Comparison of ENCODE assay signal across 20 cellular contexts in genomic region chr7:43249808-43250145, GRCh38.
DNase-seq lines count a peak whose midpoint lies in the region; ATAC-seq and TF ChIP-seq lines count a peak whose summit lies in the region.
"Had no signal": no experiment of that assay in that cellular context is flagged by ENCODE, and none has a peak within 500 bp of the region (broad histone marks: within the 10 kb centered on the region; RNA-seq: fewer than 3 reads in every experiment).

No MANE protein-coding gene starts in this region.

- 35 to 37% methylated on average over 9 of the region's 9 CpGs for WGBS in GM23248 (ENCODE audit: low coverage in 1 of 2, low lambda C conversion rate in 2 of 2, missing lambda C conversion rate in 2 of 2), 2 experiments

- H3F3A ChIP-seq in GM23248 (ENCODE audit: insufficient read depth), result peaks cover 17% of the 10 kb centered on the region; the same call in 1 of the 2 replicates

- no peaks in the 10 kb centered on the region for H3K9me2 ChIP-seq in GM23248 (ENCODE audit: insufficient read depth)

- no peaks in the 10 kb centered on the region for H3K27me3 ChIP-seq in GM23248 (replicated peaks; ENCODE audit: insufficient read depth)
- no peaks in the 10 kb centered on the region for H3K27me3 ChIP-seq in thoracic aorta (replicated peaks; ENCODE audit: insufficient read depth)
- H3K27me3 ChIP-seq: colonic mucosa had no signal

- in situ Hi-C loops in GM23248 (cut with MboI), result loop anchor here (10.0 kb wide), 1 partner anchor 305 kb away; no protein-coding TSS in a partner anchor

- peak overlapping the region; percentile 82 for H3K9ac ChIP-seq in GM23248
- H3K9ac ChIP-seq: parathyroid adenoma had no signal

- H3K4me3 ChIP-seq in GM23248 (peak overlapping the region; percentile 74), fibroblast of villous mesenchyme (ENCODE audit: low read depth, low read length) (peak overlapping the region; percentile 59), thoracic aorta (peak overlapping the region; percentile 54)

- peak overlapping the region; percentile 88 for H3K4me2 ChIP-seq in GM23248 (ENCODE audit: unreplicated experiment)

- peak overlapping the region; percentile 88 for H2AFZ ChIP-seq in GM23248
- H2AFZ ChIP-seq: parathyroid adenoma had no signal

- no peaks in the 10 kb centered on the region for H3K36me3 ChIP-seq in GM23248 (ENCODE audit: low read depth)
- H3K36me3 ChIP-seq in thoracic aorta, result no peaks in the 10 kb centered on the region
- H3K36me3 ChIP-seq: colonic mucosa had no signal

- ATAC-seq in thoracic aorta (ENCODE audit: insufficient number of reproducible peaks, low FRiP score, low read depth), result no peak
- ATAC-seq: stimulated activated memory B cell treated with anti-CD40 and anti-IgM and Interleukin-4, amounts not matched to agents 10 μg/mL and 1 μg/mL and 100 μg/mL, for 72 hours had no signal

- no peaks in the 10 kb centered on the region for H4K20me1 ChIP-seq in GM23248 (ENCODE audit: insufficient read depth)

- no peak for TF ChIP-seq CTCF in fibroblast of villous mesenchyme (IDR thresholded peaks at IDR 0.05; ENCODE audit: insufficient read depth, low read depth, low read length)
- TF ChIP-seq CTCF in thoracic aorta (IDR thresholded peaks at IDR 0.05), result no peak

- H3K27ac ChIP-seq in GM23248, result peak overlapping the region; percentile 76
- no peak overlapping the region for H3K27ac ChIP-seq in thoracic aorta
- H3K27ac ChIP-seq: parathyroid adenoma had no signal

- DNase-seq in GM23248 (peak; percentile 46), amniotic epithelial cell (ENCODE audit: low read depth) (peak; percentile 59), fibroblast of villous mesenchyme (ENCODE audit: low read depth) (no peak), thoracic aorta (ENCODE audit: low spot score) (no peak), dermis blood vessel endothelial cell (no peak), foreskin melanocyte (no peak), UCSD-AML1 (lab: John Stamatoyannopoulos, UW; ENCODE audit: unreplicated experiment) (no peak)
- DNase-seq in activated CD8-positive, alpha-beta memory T cell treated with anti-CD3 and anti-CD28 coated beads, Interleukin-2, amount 50 U/mL, for 4 hours, result no peak
- DNase-seq: activated CD4-positive, alpha-beta T cell treated with anti-CD3 and anti-CD28 coated beads for 4 hours; DMS79 treated with DMSO at 0.1 percent for 48 hours; H9; Kasumi-1; naive B cell; NCI-H1048; NCI-H2029; NCI-H446 treated with DMSO at 0.1 percent for 48 hours; stimulated activated CD4-positive, alpha-beta T cell treated with anti-CD3 and anti-CD28 coated beads, Interleukin-1b, Interleukin-23, amount 100 ng/mL, for 48 hours had no signal

- peaks cover 12% of the 10 kb centered on the region for H3K4me1 ChIP-seq in GM23248 (ENCODE audit: insufficient read depth)
- peaks cover 0 to 8% of the 10 kb centered on the region in 2 donors for H3K4me1 ChIP-seq in thoracic aorta (ENCODE audit: control insufficient read depth in 1 of 2, low read depth in 2 of 2)
- H3K4me1 ChIP-seq: colonic mucosa, parathyroid adenoma had no signal

- H3K9me3 ChIP-seq in GM23248 (ENCODE audit: low read depth) (no peaks in the 10 kb centered on the region), thoracic aorta (no peaks in the 10 kb centered on the region)
- H3K9me3 ChIP-seq: colonic mucosa had no signal

- no peaks in the 10 kb centered on the region for H3K79me2 ChIP-seq in GM23248 (ENCODE audit: insufficient read depth)
- H3K79me2 ChIP-seq: parathyroid adenoma had no signal

Comparison
In these comparisons a context has a peak if more than half of its experiments do, and no peak if none do; other contexts are left out.
1. DNase-seq: peak in GM23248 (single experiment) and amniotic epithelial cell (single experiment); none in fibroblast of villous mesenchyme (single experiment), thoracic aorta (single experiment), dermis blood vessel endothelial cell (single experiment), foreskin melanocyte (single experiment), activated CD8-positive, alpha-beta memory T cell treated with anti-CD3 and anti-CD28 coated beads, Interleukin-2, amount 50 U/mL, for 4 hours (single experiment) and UCSD-AML1 (single experiment).
2. Peak in every context shown above with its lines, with median percentiles within 50 percentile points of each other: H3K4me3 ChIP-seq.